ENCODE assay signal across 2 cellular contexts in genomic region chr14:20686386-20687143, GRCh38.
TF ChIP-seq lines count a peak whose summit lies in the region.

No MANE protein-coding gene starts in this region.

TF ChIP-seq in WTC11, 78 proteins besides CTCF, POLR2A, EP300 and RAD21:
- no peak for TF ChIP-seq OVOL2 (CRISPR knock-in tag; IDR thresholded peaks at IDR 0.05; ENCODE audit: borderline replicate concordance)
- TF ChIP-seq ZNF532 (CRISPR knock-in tag; IDR thresholded peaks at IDR 0.05; ENCODE audit: borderline replicate concordance), result no peak
- peak; percentile 81 for TF ChIP-seq GABPB1 (CRISPR knock-in tag; IDR thresholded peaks at IDR 0.05)
- TF ChIP-seq ZNF671 (CRISPR knock-in tag; IDR thresholded peaks at IDR 0.05), result no peak

TF ChIP-seq in HepG2, 621 proteins besides CTCF, POLR2A, EP300 and RAD21 (continues in another document):
- TF ChIP-seq E2F5 (CRISPR knock-in tag; conservative IDR thresholded peaks at IDR 0.05), result no peak
- TF ChIP-seq HOXD1 (CRISPR knock-in tag; IDR thresholded peaks at IDR 0.05), result peak; percentile 75; the same call in 1 of the 2 replicates
- TF ChIP-seq ZNF253 (CRISPR knock-in tag; IDR thresholded peaks at IDR 0.05; ENCODE audit: borderline replicate concordance), result no peak
- TF ChIP-seq SP4 (CRISPR knock-in tag; IDR thresholded peaks at IDR 0.05), result no peak
- no peak for TF ChIP-seq NFKB2 (CRISPR knock-in tag; IDR thresholded peaks at IDR 0.05; ENCODE audit: borderline replicate concordance)
- TF ChIP-seq ZNF773 (CRISPR knock-in tag; IDR thresholded peaks at IDR 0.05; ENCODE audit: borderline replicate concordance), result no peak
- TF ChIP-seq ZNF207 (IDR thresholded peaks at IDR 0.05; ENCODE audit: borderline replicate concordance), result no peak
- no peak for TF ChIP-seq PCBP1 (IDR thresholded peaks at IDR 0.05; ENCODE audit: borderline replicate concordance, low read depth, low read length)
- TF ChIP-seq SRSF1 (optimal IDR thresholded peaks at IDR 0.05; ENCODE audit: low read depth, low read length), result no peak
- peak; percentile 81 for TF ChIP-seq ASH2L (IDR thresholded peaks at IDR 0.05; ENCODE audit: insufficient read length, low read depth, low read length)
- peak; percentile 81 for TF ChIP-seq MNT (IDR thresholded peaks at IDR 0.05)
- no peak for TF ChIP-seq MTA3 (CRISPR knock-in tag; IDR thresholded peaks at IDR 0.05)
- no peak for TF ChIP-seq ZMAT5 (CRISPR knock-in tag; IDR thresholded peaks at IDR 0.05; ENCODE audit: borderline replicate concordance, low read depth)
- no peak for TF ChIP-seq ZNF407 (CRISPR knock-in tag; IDR thresholded peaks at IDR 0.05; ENCODE audit: not compliant biosample characterization)
- TF ChIP-seq ZNF326 (CRISPR knock-in tag; IDR thresholded peaks at IDR 0.05; ENCODE audit: borderline replicate concordance), result no peak
- TF ChIP-seq HNF1A (IDR thresholded peaks at IDR 0.05; ENCODE audit: low read depth), result peak; percentile 87
- TF ChIP-seq HNF1A (CRISPR knock-in tag; IDR thresholded peaks at IDR 0.05; ENCODE audit: borderline replicate concordance), result peak; percentile 80; the same call in 1 of the 2 replicates
- TF ChIP-seq HMGXB3 (CRISPR knock-in tag; IDR thresholded peaks at IDR 0.05; ENCODE audit: borderline replicate concordance), result 0 out of 2 replicates have a peak, but pooled peaks have one; percentile 85
- no peak for TF ChIP-seq THAP9 (CRISPR knock-in tag; IDR thresholded peaks at IDR 0.05; ENCODE audit: borderline replicate concordance)
- TF ChIP-seq TFDP1 (CRISPR knock-in tag; IDR thresholded peaks at IDR 0.05; ENCODE audit: borderline replicate concordance), result peak; percentile 80; the same call in 1 of the 2 replicates
- no peak for TF ChIP-seq HNRNPH1 (optimal IDR thresholded peaks at IDR 0.05; ENCODE audit: low read depth, low read length)
- TF ChIP-seq TFE3 (CRISPR knock-in tag; IDR thresholded peaks at IDR 0.05), result peak; percentile 86; the same call in 1 of the 2 replicates
